ENCODE assay signal across 8 cellular contexts in genomic region chr9:20941177-20941690, GRCh38.
DNase-seq lines count a peak whose midpoint lies in the region; ATAC-seq, FAIRE-seq and TF ChIP-seq lines count a peak whose summit lies in the region.

No MANE protein-coding gene starts in this region.

- no peaks in the 10 kb centered on the region for H3K27me3 ChIP-seq in NT2/D1 (ENCODE audit: insufficient read depth, insufficient read length)
- no peaks in the 10 kb centered on the region for H3K27me3 ChIP-seq in thyroid gland

- H3K27ac ChIP-seq in thyroid gland, result no peak overlapping the region

- no peaks in the 10 kb centered on the region for H3K27me3 Mint-ChIP-seq in neural crest cell (ENCODE audit: low read depth)

- DNase-seq in DMS79 (lab: John Stamatoyannopoulos, UW) (peak; percentile 25), HTR-8/SVneo (ENCODE audit: insufficient read length, low spot score) (peak; percentile 29), NT2/D1 (ENCODE audit: low read depth, low spot score) (peak; percentile 81), activated T-cell treated with anti-CD3 and anti-CD28 coated beads for 4 hours (peak; percentile 34), fibroblast of gingiva (ENCODE audit: low read depth) (peak; percentile 46), neural crest cell (ENCODE audit: low read depth, low spot score) (peak; percentile 39), thyroid gland (peak; percentile 60 to 63)

- H3K4me1 ChIP-seq in NT2/D1 (ENCODE audit: insufficient read depth, insufficient read length) (no peaks in the 10 kb centered on the region), thyroid gland (peaks cover 0 to 7% of the 10 kb centered on the region in 2 donors)

- H3K9me3 ChIP-seq in NT2/D1 (ENCODE audit: insufficient read depth, low read length), result no peaks in the 10 kb centered on the region
- H3K9me3 ChIP-seq in thyroid gland, result no peaks in the 10 kb centered on the region

- H3K36me3 ChIP-seq in NT2/D1 (ENCODE audit: insufficient read depth, insufficient read length, low read length) (peaks cover 9% of the 10 kb centered on the region), thyroid gland (no peaks in the 10 kb centered on the region)

- no peak overlapping the region for H3K4me3 ChIP-seq in NT2/D1 (ENCODE audit: insufficient read length, low read depth)
- H3K4me3 ChIP-seq in thyroid gland (replicated peaks in 1 of 3), result no peak overlapping the region

- 6 to 8% methylated on average over 7 of the region's 7 CpGs for WGBS in thyroid gland, 2 donors

- peaks cover 6% of the 10 kb centered on the region for H3K36me3 Mint-ChIP-seq in neural crest cell (ENCODE audit: low read depth)

- H3K9me3 Mint-ChIP-seq in neural crest cell, result peaks cover 2% of the 10 kb centered on the region

- H3K27ac Mint-ChIP-seq in neural crest cell (ENCODE audit: unreplicated experiment), result no peak overlapping the region

- intact Hi-C loops in thyroid gland (cut with DNase I), result loop anchor here (5.0 to 10.0 kb wide), 3 partner anchors 319 to 1016 kb away; partner anchors contain the start of gene MLLT3

- peak; percentile 94 for TF ChIP-seq CTCF in neural crest cell (conservative IDR thresholded peaks at IDR 0.05)
- TF ChIP-seq CTCF in thyroid gland (IDR thresholded peaks at IDR 0.05), result peak in 5 of 6 experiments; percentile 39 to 84 (median 82)

- peaks cover 38% of the 10 kb centered on the region for H3K4me1 Mint-ChIP-seq in neural crest cell

- H3K4me3 Mint-ChIP-seq in neural crest cell, result no peak overlapping the region

- peak; percentile 99 for ATAC-seq in GM21529 (IDR thresholded peaks at IDR 0.05; ENCODE audit: unreplicated experiment)

- no peak for TF ChIP-seq POLR2A in thyroid gland (IDR thresholded peaks at IDR 0.05)

- H3K9ac ChIP-seq in NT2/D1 (ENCODE audit: insufficient read length, low read depth), result no peak overlapping the region

- FAIRE-seq in HTR-8/SVneo (lab: Jason Lieb, UNC), result no peak

Comparison
In these comparisons a context has a peak if more than half of its experiments do, and no peak if none do; other contexts are left out.
1. DNase-seq: peak in every context shown above with its lines; median percentile 81 in NT2/D1; 62 in thyroid gland; 46 in fibroblast of gingiva; 39 in neural crest cell; 34 in activated T-cell treated with anti-CD3 and anti-CD28 coated beads for 4 hours; 29 in HTR-8/SVneo; 25 in DMS79.